8 cellular contexts compared by ENCODE assay signal in genomic region chr20:63536241-63536977, GRCh38. TPM values are rescaled to one million over a fixed set of nuclear protein-coding genes. Genes with fewer than 3 reads are reported as not detected.
A peak's percentile ranks its signal among the peaks of the same experiment; 100 is the strongest.
DNase-seq lines count a peak whose midpoint lies in the region; ATAC-seq and TF ChIP-seq lines count a peak whose summit lies in the region.

No MANE protein-coding gene starts in this region.

- peaks cover 0 to 28% (median 13%) of the 10 kb centered on the region in 12 donors for H3K4me1 ChIP-seq in heart left ventricle
- peaks cover 25% of the 10 kb centered on the region for H3K4me1 ChIP-seq in left ventricle myocardium inferior
- no peaks in the 10 kb centered on the region for H3K4me1 ChIP-seq in urinary bladder (ENCODE audit: insufficient read depth)

- WGBS in heart left ventricle, 4 donors = 52 to 66% (median 63%) methylated on average over 19 to 35 of the region's 35 CpGs
- 61% methylated on average over 35 of the region's 35 CpGs for WGBS in urinary bladder

- DNase-seq in heart left ventricle (peak in 3 of 5 donors; percentile 26 to 67 (median 33)), left ventricle myocardium inferior (no peak), RPMI7951 (ENCODE audit: low read depth) (peak; percentile 96), foreskin fibroblast (peak; percentile 34 to 71), caudate nucleus (lab: John Stamatoyannopoulos, UW) (no peak), KG1 (lab: John Stamatoyannopoulos, UW) (no peak)

- intact Hi-C loops in heart left ventricle (cut with DNase I) = loop anchor here in 9 of 10 donors (2.0 to 10.0 kb wide), 11 partner anchors 41 to 588 kb away; partner anchors contain the start of genes ABHD16B (in 3 of the 9), TPD52L2 (in 2 of the 9) and STMN3 (in 1 of the 9)
- intact Hi-C loops in left ventricle myocardium inferior (cut with micrococcal nuclease) = loop anchor here (5.0 kb wide), 1 partner anchor 436 kb away; no protein-coding TSS in a partner anchor

- TF ChIP-seq POLR2A in heart left ventricle (IDR thresholded peaks at IDR 0.05) = no peak

- ATAC-seq in heart left ventricle = no peak
- no peak for ATAC-seq in HG02981 (IDR thresholded peaks at IDR 0.05; ENCODE audit: unreplicated experiment)

- no peak overlapping the region for H3K27ac ChIP-seq in heart left ventricle
- H3K27ac ChIP-seq in left ventricle myocardium inferior (replicated peaks) = no peak overlapping the region
- peak overlapping the region; percentile 70 for H3K27ac ChIP-seq in urinary bladder (ENCODE audit: low read depth)
- no peak overlapping the region for H3K27ac ChIP-seq in caudate nucleus (ENCODE audit: low read depth, low read length)

- H3K9me3 ChIP-seq in heart left ventricle = no peaks in the 10 kb centered on the region
- H3K9me3 ChIP-seq in left ventricle myocardium inferior (replicated peaks) = no peaks in the 10 kb centered on the region

- TF ChIP-seq CTCF in heart left ventricle (IDR thresholded peaks at IDR 0.05) = no peak
- TF ChIP-seq CTCF in left ventricle myocardium inferior (IDR thresholded peaks at IDR 0.05; ENCODE audit: borderline replicate concordance) = no peak
- no peak for TF ChIP-seq CTCF in foreskin fibroblast (IDR thresholded peaks at IDR 0.05; ENCODE audit: low read depth, low read length)

- H3K36me3 ChIP-seq in heart left ventricle = no peaks in the 10 kb centered on the region
- no peaks in the 10 kb centered on the region for H3K36me3 ChIP-seq in left ventricle myocardium inferior
- H3K36me3 ChIP-seq in urinary bladder (ENCODE audit: insufficient read depth) = no peaks in the 10 kb centered on the region

- H3K4me3 ChIP-seq in heart left ventricle (peak overlapping the region in 1 of 12 donors; percentile 51), left ventricle myocardium inferior (no peak overlapping the region), foreskin fibroblast (ENCODE audit: low read depth in 1 of 2, low read length in 2 of 2) (no peak overlapping the region), urinary bladder (ENCODE audit: low read depth, low read length) (no peak overlapping the region)

- H3K27me3 ChIP-seq in heart left ventricle = peaks cover 0 to 41% (median 2%) of the 10 kb centered on the region in 9 donors
- peaks cover 37% of the 10 kb centered on the region for H3K27me3 ChIP-seq in left ventricle myocardium inferior (ENCODE audit: low read depth)

RNA-seq across cellular contexts. Expression of gene PTK6, which starts 0.8 kb away (rescaled TPM):
- under 1 TPM in 3 of 9 donors, not detected in 6; 0.10 to 0.29 (median 0.14) TPM for total RNA-seq in heart left ventricle
- under 1 TPM in 1 of 2 donors, not detected in 1; 0.04 TPM for polyA plus RNA-seq in heart left ventricle
- not detected for total RNA-seq in left ventricle myocardium inferior
- 0.48 TPM in 1 of 2 replicates, not detected in the other for total RNA-seq in RPMI7951 (2014; rRNA removed; shearing (Covaris generic))
- total RNA-seq in urinary bladder = 2.8 TPM
- 3.4 TPM for polyA plus RNA-seq in urinary bladder

RNA-seq across cellular contexts. Expression of gene SRMS, which starts 11.1 kb away (rescaled TPM):
- total RNA-seq in heart left ventricle (not detected), left ventricle myocardium inferior (not detected), urinary bladder (0.48 TPM)
- polyA plus RNA-seq in heart left ventricle (not detected), urinary bladder (not detected)
- not detected in 2 replicates for total RNA-seq in RPMI7951 (2014; rRNA removed; shearing (Covaris generic))

RNA-seq across cellular contexts. Expression of gene PPDPF, which starts 15.8 kb away (rescaled TPM):
- total RNA-seq in heart left ventricle = 100 to 1,000 TPM; 182 to 424 (median 235) TPM
- polyA plus RNA-seq in heart left ventricle = 100 to 1,000 TPM; 318 to 442 TPM
- 371 TPM for total RNA-seq in left ventricle myocardium inferior
- 140 and 185 TPM in 2 replicates for total RNA-seq in RPMI7951 (2014; rRNA removed; shearing (Covaris generic))
- total RNA-seq in urinary bladder = 44.7 TPM
- polyA plus RNA-seq in urinary bladder = 545 TPM

RNA-seq across cellular contexts. Expression of gene FNDC11, which starts 17.6 kb away (rescaled TPM):
- total RNA-seq in heart left ventricle (under 1 TPM in 4 of 9 donors, not detected in 5; 0.16 to 0.23 (median 0.19) TPM), left ventricle myocardium inferior (0.14 TPM), urinary bladder (0.63 TPM)
- polyA plus RNA-seq in heart left ventricle (under 1 TPM; 0.08 to 0.14 TPM), urinary bladder (0.98 TPM)
- total RNA-seq in RPMI7951 (2014; rRNA removed; shearing (Covaris generic)) = 1.8 and 1.9 TPM in 2 replicates

RNA-seq across cellular contexts. Expression of gene EEF1A2, which starts 37.5 kb away (rescaled TPM):
- total RNA-seq in heart left ventricle (1,000 to 10,000 TPM in 7 of 9 donors, 100 to 1,000 TPM in 2; 791 to 1,794 (median 1,550) TPM), left ventricle myocardium inferior (1,286 TPM), urinary bladder (11.2 TPM)
- polyA plus RNA-seq in heart left ventricle (1,000 to 10,000 TPM; 1,276 to 1,345 TPM), urinary bladder (5.1 TPM)
- 14.1 and 17.6 TPM in 2 replicates for total RNA-seq in RPMI7951 (2014; rRNA removed; shearing (Covaris generic))

Comparison
In these comparisons a context has a peak if more than half of its experiments do, and no peak if none do; other contexts are left out.
1. DNase-seq: peak in heart left ventricle (3 of 5), RPMI7951 (single experiment) and foreskin fibroblast (2 of 2); none in left ventricle myocardium inferior (single experiment), caudate nucleus (0 of 61) and KG1 (single experiment).